21 cellular contexts compared by ENCODE assay signal in the genomic region with DNA sequence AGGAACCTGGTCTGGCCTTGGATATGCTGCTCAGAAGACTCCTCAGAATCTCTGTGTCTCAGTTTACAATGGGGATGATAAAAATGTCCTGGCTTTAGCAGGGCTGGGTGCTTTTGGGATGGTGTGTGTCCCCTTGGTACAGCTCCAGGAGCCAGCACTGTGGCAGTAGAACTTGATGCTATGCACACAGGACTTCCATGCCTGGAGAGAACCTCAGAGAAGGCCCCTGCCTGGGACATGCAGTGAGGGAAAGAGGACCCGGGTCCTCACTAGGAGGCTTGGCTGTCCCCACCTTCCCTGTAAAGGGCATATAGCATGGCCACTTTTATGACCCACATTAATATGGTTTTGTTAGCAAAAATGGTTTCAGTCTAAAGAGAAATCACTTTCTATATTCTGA.
A peak's percentile ranks its signal among the peaks of the same experiment; 100 is the strongest.
DNase-seq lines count a peak whose midpoint lies in the region; ATAC-seq and TF ChIP-seq lines count a peak whose summit lies in the region.
"Had no signal": no experiment of that assay in that cellular context is flagged by ENCODE, and none has a peak within 500 bp of the region (broad histone marks: within the 10 kb centered on the region; RNA-seq: fewer than 3 reads in every experiment).

No MANE protein-coding gene starts in this region.

- ATAC-seq in activated CD8-positive, alpha-beta memory T cell treated with anti-CD3 and anti-CD28 coated beads, Interleukin-2, amount 10 ng/mL, durations not matched to agents 7 days and 5 days = no peak
- ATAC-seq: A549, GM23338, HepG2 had no signal

- TF ChIP-seq CTCF in chondrocyte (IDR thresholded peaks at IDR 0.05) = no peak

- no peak overlapping the region for H3K4me3 Mint-ChIP-seq in activated CD8-positive, alpha-beta memory T cell treated with anti-CD3 and anti-CD28 coated beads, Interleukin-2, amount 10 ng/mL, durations not matched to agents 7 days and 5 days
- no peak overlapping the region for H3K4me3 Mint-ChIP-seq in chondrocyte (ENCODE audit: unreplicated experiment)
- H3K4me3 Mint-ChIP-seq: CD4-positive, alpha-beta memory T cell; GM23338; H9 had no signal

- DNase-seq in activated CD8-positive, alpha-beta memory T cell treated with anti-CD3 and anti-CD28 coated beads, Interleukin-2, amount 10 ng/mL, durations not matched to agents 7 days and 5 days = peak; percentile 31
- peak; percentile 39 for DNase-seq in chondrocyte (ENCODE audit: low spot score)
- peak; percentile 43 for DNase-seq in mesenteric fat pad (ENCODE audit: low spot score)
- DNase-seq in stimulated activated CD8-positive, alpha-beta memory T cell treated with anti-CD3 and anti-CD28 coated beads, Interleukin-4, amount 100 ng/mL, for 48 hours = peak; percentile 5
- no peak for DNase-seq in erythroblast (lab: John Stamatoyannopoulos, UW)
- no peak for DNase-seq in NCI-H2107 treated with DMSO at 0.1 percent for 48 hours (lab: John Stamatoyannopoulos, UW; ENCODE audit: unreplicated experiment)
- no peak for DNase-seq in COR-L47 (lab: John Stamatoyannopoulos, UW)
- DNase-seq: C1 segment of cervical spinal cord; Caco-2; CD4-positive, alpha-beta memory T cell; H9; Kasumi-1; NCI-H1105; NCI-H1436 treated with DMSO at 0.1 percent for 48 hours; NCI-H187 treated with DMSO at 0.1 percent for 48 hours; NCI-H446; NCI-H524 treated with DMSO at 0.1 percent for 48 hours; NCI-H774 had no signal

- CTCF ChIA-PET in activated CD8-positive, alpha-beta memory T cell treated with anti-CD3 and anti-CD28 coated beads, Interleukin-2, amount 10 ng/mL, durations not matched to agents 7 days and 5 days (lab: Charles Lee) = no interaction called here

- no peaks in the 10 kb centered on the region for H3K4me1 Mint-ChIP-seq in activated CD8-positive, alpha-beta memory T cell treated with anti-CD3 and anti-CD28 coated beads, Interleukin-2, amount 10 ng/mL, durations not matched to agents 7 days and 5 days
- H3K4me1 Mint-ChIP-seq in chondrocyte (ENCODE audit: low read depth) = no peaks in the 10 kb centered on the region
- H3K4me1 Mint-ChIP-seq: CD4-positive, alpha-beta memory T cell; GM23338; H9 had no signal

- no peak for TF ChIP-seq POLR2A in erythroblast (IDR thresholded peaks at IDR 0.05; ENCODE audit: low read length)

- H3K9me3 Mint-ChIP-seq in activated CD8-positive, alpha-beta memory T cell treated with anti-CD3 and anti-CD28 coated beads, Interleukin-2, amount 10 ng/mL, durations not matched to agents 7 days and 5 days (ENCODE audit: low read depth) = peaks cover 2% of the 10 kb centered on the region
- peaks cover 25% of the 10 kb centered on the region for H3K9me3 Mint-ChIP-seq in chondrocyte (ENCODE audit: low read depth)

- no peak overlapping the region for H3K27ac Mint-ChIP-seq in activated CD8-positive, alpha-beta memory T cell treated with anti-CD3 and anti-CD28 coated beads, Interleukin-2, amount 10 ng/mL, durations not matched to agents 7 days and 5 days
- no peak overlapping the region for H3K27ac Mint-ChIP-seq in chondrocyte (ENCODE audit: unreplicated experiment)
- H3K27ac Mint-ChIP-seq: CD4-positive, alpha-beta memory T cell; GM23338; H9 had no signal

- peaks cover 13% of the 10 kb centered on the region for H3K27me3 Mint-ChIP-seq in activated CD8-positive, alpha-beta memory T cell treated with anti-CD3 and anti-CD28 coated beads, Interleukin-2, amount 10 ng/mL, durations not matched to agents 7 days and 5 days
- no peaks in the 10 kb centered on the region for H3K27me3 Mint-ChIP-seq in chondrocyte (ENCODE audit: low read depth)
- H3K27me3 Mint-ChIP-seq: CD4-positive, alpha-beta memory T cell had no signal

- peaks cover 6% of the 10 kb centered on the region for H3K36me3 Mint-ChIP-seq in activated CD8-positive, alpha-beta memory T cell treated with anti-CD3 and anti-CD28 coated beads, Interleukin-2, amount 10 ng/mL, durations not matched to agents 7 days and 5 days
- H3K36me3 Mint-ChIP-seq in chondrocyte (ENCODE audit: low read depth) = peaks cover 10% of the 10 kb centered on the region

Comparison
In these comparisons a context has a peak if more than half of its experiments do, and no peak if none do; other contexts are left out.
1. DNase-seq: peak in activated CD8-positive, alpha-beta memory T cell treated with anti-CD3 and anti-CD28 coated beads, Interleukin-2, amount 10 ng/mL, durations not matched to agents 7 days and 5 days (single experiment), chondrocyte (single experiment), mesenteric fat pad (single experiment) and stimulated activated CD8-positive, alpha-beta memory T cell treated with anti-CD3 and anti-CD28 coated beads, Interleukin-4, amount 100 ng/mL, for 48 hours (single experiment); none in erythroblast (0 of 2), NCI-H2107 treated with DMSO at 0.1 percent for 48 hours (single experiment) and COR-L47 (single experiment).